ENCODE assay signal across 8 cellular contexts in the genomic region with DNA sequence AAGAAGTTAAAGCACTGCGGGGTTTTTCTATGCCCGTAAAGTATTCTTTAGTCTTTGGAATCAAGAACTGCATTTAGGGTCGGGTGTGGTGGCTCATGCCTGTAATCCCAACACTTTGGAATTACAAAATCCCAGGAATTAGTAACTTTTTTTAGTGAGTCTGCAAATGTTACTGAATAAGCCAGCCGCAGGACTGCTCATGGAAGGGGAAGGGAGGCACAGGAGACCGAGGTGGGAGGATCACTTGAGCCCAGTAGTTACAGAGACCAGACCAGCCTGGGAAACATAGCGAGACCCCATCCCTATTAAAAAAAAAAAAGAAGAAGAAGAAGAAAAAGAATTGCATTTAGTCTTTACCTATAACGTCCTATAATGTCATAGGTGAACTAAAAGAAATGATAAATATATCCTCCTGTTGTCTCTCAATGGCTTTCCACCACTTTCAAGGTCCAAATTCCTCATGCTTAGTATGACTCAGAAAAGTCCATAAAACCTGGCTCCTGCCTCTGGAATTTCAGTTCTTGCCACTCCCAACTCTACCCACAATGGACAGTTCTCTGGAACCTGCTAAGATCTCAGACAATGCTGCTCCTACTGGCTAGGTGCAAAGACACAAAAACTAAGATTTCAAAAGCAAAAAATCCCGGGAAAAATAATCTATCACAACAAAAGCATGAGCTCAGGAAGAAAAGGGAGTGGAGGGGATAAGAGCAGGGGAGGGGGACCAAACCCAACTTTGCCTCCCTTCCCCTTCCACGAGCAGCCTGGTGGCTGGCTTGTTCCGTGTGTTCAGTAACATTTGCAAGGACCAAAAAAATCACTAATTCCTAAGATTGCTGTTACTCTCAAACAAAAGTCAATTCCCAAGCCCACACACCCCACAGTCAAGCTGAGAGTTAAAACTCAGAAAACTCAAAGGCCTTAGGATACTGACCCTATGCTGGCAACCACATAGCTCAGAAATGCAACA. TPM values are rescaled to one million over a fixed set of nuclear protein-coding genes. Genes with fewer than 3 reads are reported as not detected.
DNase-seq lines count a peak whose midpoint lies in the region; ATAC-seq, FAIRE-seq and TF ChIP-seq lines count a peak whose summit lies in the region.
"Had no signal": no experiment of that assay in that cellular context is flagged by ENCODE, and none has a peak within 500 bp of the region (broad histone marks: within the 10 kb centered on the region; RNA-seq: fewer than 3 reads in every experiment).

No MANE protein-coding gene starts in this region.

- TF ChIP-seq CTCF in HFFc6 (IDR thresholded peaks at IDR 0.05) (no peak; the same call in 1 of the 2 replicates), keratinocyte (optimal IDR thresholded peaks at IDR 0.05 in 1 of 3, IDR thresholded peaks at IDR 0.05 in 1 of 3, conservative IDR thresholded peaks at IDR 0.05 in 1 of 3; ENCODE audit: extremely low read depth in 1 of 3, insufficient read depth in 2 of 3, low read length in 3 of 3) (no peak)

- peak overlapping the region; percentile 38 for H3K27ac ChIP-seq in keratinocyte (ENCODE audit: control insufficient read depth, insufficient read depth, low read length)

- no peak for FAIRE-seq in keratinocyte (lab: Jason Lieb, UNC)

- peaks cover 69% of the 10 kb centered on the region for H3K79me2 ChIP-seq in keratinocyte (ENCODE audit: control insufficient read depth, insufficient read depth, low read length)

- no peaks in the 10 kb centered on the region for H3K9me3 ChIP-seq in T-helper 17 cell (ENCODE audit: control insufficient read depth, low read length, poor library complexity, severe bottlenecking)
- no peaks in the 10 kb centered on the region for H3K9me3 ChIP-seq in keratinocyte (ENCODE audit: control insufficient read depth, low read depth, low read length)

- peak; percentile 71 for DNase-seq in HFFc6
- DNase-seq in T-helper 17 cell, result no peak
- DNase-seq in keratinocyte (ENCODE audit: low read depth, low spot score), result peak; percentile 46
- DNase-seq in NCI-H446 (lab: John Stamatoyannopoulos, UW), result no peak
- DNase-seq in MV-4-11 (lab: John Stamatoyannopoulos, UW), result no peak
- DNase-seq: posterior cingulate gyrus had no signal

- peaks cover 14% of the 10 kb centered on the region for H4K20me1 ChIP-seq in keratinocyte (ENCODE audit: control insufficient read depth, extremely low read depth, insufficient read depth, low read length)

- H3K27ac Mint-ChIP-seq in HFFc6 (peak overlapping the region; percentile 57), T-helper 17 cell (peak overlapping the region; percentile 95)
- H3K27ac Mint-ChIP-seq in stimulated activated memory B cell treated with anti-CD40 and anti-IgM and Interleukin-4, amounts not matched to agents 10 μg/mL and 1 μg/mL and 100 μg/mL, for 72 hours, result peak overlapping the region; percentile 84

- H3K4me3 Mint-ChIP-seq in HFFc6, result peak overlapping the region; percentile 63
- H3K4me3 Mint-ChIP-seq in T-helper 17 cell, result peak overlapping the region; percentile 64
- H3K4me3 Mint-ChIP-seq in stimulated activated memory B cell treated with anti-CD40 and anti-IgM and Interleukin-4, amounts not matched to agents 10 μg/mL and 1 μg/mL and 100 μg/mL, for 72 hours, result no peak overlapping the region

- no peaks in the 10 kb centered on the region for H3K36me3 ChIP-seq in keratinocyte (ENCODE audit: control insufficient read depth in 2 of 2, extremely low read depth in 1 of 2, insufficient read depth in 2 of 2, low read length in 2 of 2)

- H3K27me3 ChIP-seq in keratinocyte (ENCODE audit: control insufficient read depth, extremely low read depth, insufficient read depth, low read length), result no peaks in the 10 kb centered on the region

- ATAC-seq in T-helper 17 cell, result no peak
- ATAC-seq in stimulated activated memory B cell treated with anti-CD40 and anti-IgM and Interleukin-4, amounts not matched to agents 10 μg/mL and 1 μg/mL and 100 μg/mL, for 72 hours, result no peak
- ATAC-seq in GM21529 (IDR thresholded peaks at IDR 0.05; ENCODE audit: unreplicated experiment), result no peak

- H3K4me1 Mint-ChIP-seq in HFFc6 (ENCODE audit: low read depth), result peaks cover 75% of the 10 kb centered on the region
- peaks cover 49% of the 10 kb centered on the region for H3K4me1 Mint-ChIP-seq in T-helper 17 cell
- peaks cover 86% of the 10 kb centered on the region for H3K4me1 Mint-ChIP-seq in stimulated activated memory B cell treated with anti-CD40 and anti-IgM and Interleukin-4, amounts not matched to agents 10 μg/mL and 1 μg/mL and 100 μg/mL, for 72 hours

- H3K36me3 Mint-ChIP-seq in HFFc6 (ENCODE audit: low read depth), result peaks cover 5% of the 10 kb centered on the region; the same call in 1 of the 2 replicates
- H3K36me3 Mint-ChIP-seq in T-helper 17 cell (ENCODE audit: low read depth), result peaks cover 3% of the 10 kb centered on the region
- H3K36me3 Mint-ChIP-seq in stimulated activated memory B cell treated with anti-CD40 and anti-IgM and Interleukin-4, amounts not matched to agents 10 μg/mL and 1 μg/mL and 100 μg/mL, for 72 hours, result peaks cover 13% of the 10 kb centered on the region

- peaks cover 8% of the 10 kb centered on the region for H3K9me1 ChIP-seq in keratinocyte (ENCODE audit: control insufficient read depth, extremely low read depth, insufficient read depth, low read length)

- H2AFZ ChIP-seq in keratinocyte (ENCODE audit: control insufficient read depth, low read length), result no peak overlapping the region

- H3K4me2 ChIP-seq in keratinocyte (ENCODE audit: control insufficient read depth, extremely low read depth, insufficient read depth, low read depth, low read length), result peak overlapping the region; percentile 42

- H3K9me3 Mint-ChIP-seq in HFFc6, result no peaks in the 10 kb centered on the region
- no peaks in the 10 kb centered on the region for H3K9me3 Mint-ChIP-seq in stimulated activated memory B cell treated with anti-CD40 and anti-IgM and Interleukin-4, amounts not matched to agents 10 μg/mL and 1 μg/mL and 100 μg/mL, for 72 hours

- H3K4me1 ChIP-seq in keratinocyte (ENCODE audit: control insufficient read depth, extremely low read depth, insufficient read depth, low read length), result peaks cover 48% of the 10 kb centered on the region

- dilution Hi-C loops in keratinocyte (cut with MboI; ENCODE audit: extremely low pct_ligation_motif_present, low sequenced_read_pairs), result no loop called here

- H3K9ac ChIP-seq in keratinocyte (ENCODE audit: control insufficient read depth, extremely low read depth, insufficient read depth, low read length), result no peak overlapping the region

- H3K27me3 Mint-ChIP-seq in HFFc6 (ENCODE audit: insufficient read depth), result no peaks in the 10 kb centered on the region
- no peaks in the 10 kb centered on the region for H3K27me3 Mint-ChIP-seq in T-helper 17 cell
- no peaks in the 10 kb centered on the region for H3K27me3 Mint-ChIP-seq in stimulated activated memory B cell treated with anti-CD40 and anti-IgM and Interleukin-4, amounts not matched to agents 10 μg/mL and 1 μg/mL and 100 μg/mL, for 72 hours

- no peak overlapping the region for H3K4me3 ChIP-seq in keratinocyte (ENCODE audit: control insufficient read depth in 2 of 3, extremely low read depth in 1 of 3, insufficient read depth in 2 of 3, low read depth in 1 of 3, low read length in 3 of 3)

RNA-seq across cellular contexts. Expression of a gene that starts 39.0 kb away (rescaled TPM):
- 10 to 100 TPM; 19.7 to 25.0 (median 21.9) TPM for total RNA-seq in HFFc6 (2021; fragmentation: NEBNext Ultra II Directional; extraction: Animal tissue kit (Norgen Biotek cat#: 25700))
- 10 to 100 TPM; 17.3 to 19.0 TPM for total RNA-seq in T-helper 17 cell
- polyA plus RNA-seq in keratinocyte, result 20.1 to 27.8 TPM (median 23.5 TPM) in 3 replicates
- polyA plus RNA-seq in keratinocyte (2011; ENCODE audit: low read depth), result 3.7 TPM
- polyA plus RNA-seq in keratinocyte (2011; cell fraction: cytosol; rRNA removed), result 19.5 and 27.6 TPM in 2 replicates
- polyA plus RNA-seq in keratinocyte (2011; cell fraction: nucleus; rRNA removed), result 24.8 and 27.3 TPM in 2 replicates
- 9.1 and 16.7 TPM in 2 replicates for polyA plus RNA-seq in keratinocyte (2012; ENCODE audit: low replicate concordance)
- 21.8 to 23.9 TPM (median 23.2 TPM) in 3 replicates for polyA minus RNA-seq in keratinocyte
- polyA minus RNA-seq in keratinocyte (2011; cell fraction: cytosol; rRNA and poly(A)+ RNA removed), result 21.5 TPM
- 15.6 and 26.1 TPM in 2 replicates for polyA minus RNA-seq in keratinocyte (2011; cell fraction: nucleus; rRNA and poly(A)+ RNA removed)

Comparison
In these comparisons a context has a peak if more than half of its experiments do, and no peak if none do; other contexts are left out.
1. DNase-seq: peak in HFFc6 (single experiment) and keratinocyte (single experiment); none in T-helper 17 cell (0 of 3), NCI-H446 (0 of 2) and MV-4-11 (single experiment).
2. Peak in every context shown above with its lines, with median percentiles within 50 percentile points of each other: H3K27ac Mint-ChIP-seq.